17 cellular contexts compared by ENCODE assay signal in genomic region chr9:134852906-134853654, GRCh38. TPM values are rescaled to one million over a fixed set of nuclear protein-coding genes. Genes with fewer than 3 reads are reported as not detected.
"Had no signal": no experiment of that assay in that cellular context is flagged by ENCODE, and none has a peak within 500 bp of the region (broad histone marks: within the 10 kb centered on the region; RNA-seq: fewer than 3 reads in every experiment).

No MANE protein-coding gene starts in this region.

- DNase-seq: activated CD4-positive, alpha-beta T cell treated with anti-CD3 and anti-CD28 coated beads, Interleukin-2, amount 50 U/mL, for 4 hours; activated T-cell treated with anti-CD3 and anti-CD28 coated beads, Interleukin-2, amount 50 U/mL, for 1 hour; amniotic stem cell; dermis blood vessel endothelial cell; glutamatergic neuron; pancreas; retina; small intestine; SW 1271; thyroid gland had no signal

- H3K27ac ChIP-seq: pancreas, thyroid gland had no signal

- H3K4me1 ChIP-seq: pancreas, thyroid gland had no signal

- ATAC-seq: activated CD4-positive, CD25-positive, alpha-beta regulatory T cell treated with anti-CD3 and anti-CD28 coated beads, Interleukin-2, amount 50 U/mL, for 24 hours; activated naive CD4-positive, alpha-beta T cell treated with anti-CD3 and anti-CD28 coated beads, Interleukin-2, amount 50 U/mL, for 72 hours; pancreas had no signal

- H3K9me3 Mint-ChIP-seq: T-helper 2 cell treated with Interferon-gamma antibody and Interleukin-4, amounts not matched to agents 5 μg/mL and 100 μg/mL, for 36 hours had no signal

- H3K4me1 Mint-ChIP-seq: brain, memory B cell had no signal

- H3K9me3 ChIP-seq: pancreas, thyroid gland had no signal

- H3K4me3 ChIP-seq: pancreas, thyroid gland had no signal

- FAIRE-seq: pancreas, small intestine had no signal

- H3K4me3 Mint-ChIP-seq: brain; memory B cell; T-helper 2 cell treated with Interferon-gamma antibody and Interleukin-4, amounts not matched to agents 5 μg/mL and 100 μg/mL, for 36 hours had no signal

- H3K27me3 ChIP-seq: pancreas, thyroid gland had no signal

- H3K27ac Mint-ChIP-seq: activated naive CD4-positive, alpha-beta T cell treated with anti-CD3 and anti-CD28 coated beads, Interleukin-2, amount 50 U/mL, for 72 hours; brain; memory B cell; T-helper 2 cell treated with Interferon-gamma antibody and Interleukin-4, amounts not matched to agents 5 μg/mL and 100 μg/mL, for 36 hours had no signal

- H3K36me3 ChIP-seq: pancreas, thyroid gland had no signal

RNA-seq across cellular contexts. Expression of gene FCN2, which starts 27.5 kb away (rescaled TPM):
- total RNA-seq: activated naive CD4-positive, alpha-beta T cell treated with anti-CD3 and anti-CD28 coated beads, Interleukin-2, amount 50 U/mL, for 72 hours; dermis blood vessel endothelial cell; fibroblast of villous mesenchyme had no signal
- polyA plus RNA-seq: neural cell, small intestine had no signal
